ENCODE assay signal across 25 cellular contexts in the genomic region with DNA sequence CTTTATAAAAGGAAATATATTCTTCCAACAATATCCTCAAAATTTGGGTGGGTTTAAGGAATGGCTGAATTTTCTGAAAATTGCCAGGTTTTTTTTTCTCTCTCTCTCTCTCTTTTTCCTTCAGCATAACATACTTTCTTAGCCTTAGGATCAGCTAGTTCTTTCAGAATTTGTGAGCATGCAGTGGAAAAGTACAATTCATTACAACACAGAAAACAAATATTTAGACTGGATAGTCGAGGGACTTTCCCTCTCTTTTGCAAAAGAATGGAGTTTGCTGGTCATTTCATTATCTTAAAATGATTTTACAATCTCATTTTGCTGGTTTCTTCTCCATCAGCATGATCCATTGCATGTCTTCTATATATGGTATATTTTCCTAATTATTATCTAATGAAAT.
DNase-seq lines count a peak whose midpoint lies in the region; ATAC-seq and TF ChIP-seq lines count a peak whose summit lies in the region.
"Had no signal": no experiment of that assay in that cellular context is flagged by ENCODE, and none has a peak within 500 bp of the region (broad histone marks: within the 10 kb centered on the region; RNA-seq: fewer than 3 reads in every experiment).

No MANE protein-coding gene starts in this region.

- no peaks in the 10 kb centered on the region for H3K4me1 Mint-ChIP-seq in activated naive CD4-positive, alpha-beta T cell treated with anti-CD3 and anti-CD28 coated beads, Interleukin-2, amount 50 U/mL, for 24 hours
- peaks cover 12% of the 10 kb centered on the region for H3K4me1 Mint-ChIP-seq in central memory CD8-positive, alpha-beta T cell
- peaks cover 38% of the 10 kb centered on the region for H3K4me1 Mint-ChIP-seq in mesothelial cell of epicardium
- H3K4me1 Mint-ChIP-seq in activated CD8-positive, alpha-beta T cell treated with anti-CD3 and anti-CD28 coated beads for 36 hours (ENCODE audit: low read depth): peaks cover 13% of the 10 kb centered on the region

- H3K27ac ChIP-seq in vagina: peak overlapping the region; percentile 23
- H3K27ac ChIP-seq: ascending aorta, epithelial cell of prostate, upper lobe of right lung had no signal

- no peak for TF ChIP-seq CTCF in mesothelial cell of epicardium (IDR thresholded peaks at IDR 0.05; ENCODE audit: unreplicated experiment)
- no peak for TF ChIP-seq CTCF in vagina (IDR thresholded peaks at IDR 0.05)
- TF ChIP-seq CTCF in activated CD8-positive, alpha-beta T cell treated with anti-CD3 and anti-CD28 coated beads for 36 hours (IDR thresholded peaks at IDR 0.05): no peak

- H3K27me3 Mint-ChIP-seq in activated naive CD4-positive, alpha-beta T cell treated with anti-CD3 and anti-CD28 coated beads, Interleukin-2, amount 50 U/mL, for 24 hours: no peaks in the 10 kb centered on the region
- H3K27me3 Mint-ChIP-seq in central memory CD8-positive, alpha-beta T cell: no peaks in the 10 kb centered on the region
- peaks cover 4% of the 10 kb centered on the region for H3K27me3 Mint-ChIP-seq in mesothelial cell of epicardium (ENCODE audit: low read depth)
- no peaks in the 10 kb centered on the region for H3K27me3 Mint-ChIP-seq in activated CD8-positive, alpha-beta T cell treated with anti-CD3 and anti-CD28 coated beads for 36 hours
- H3K27me3 Mint-ChIP-seq: activated naive CD4-positive, alpha-beta T cell treated with anti-CD3 and anti-CD28 coated beads, Interleukin-2, amount 10 ng/mL, durations not matched to agents 7 days and 5 days had no signal

- POLR2A ChIA-PET in activated CD8-positive, alpha-beta T cell treated with anti-CD3 and anti-CD28 coated beads for 36 hours (lab: Charles Lee): no interaction called here

- H3K36me3 Mint-ChIP-seq in activated naive CD4-positive, alpha-beta T cell treated with anti-CD3 and anti-CD28 coated beads, Interleukin-2, amount 50 U/mL, for 24 hours: no peaks in the 10 kb centered on the region
- H3K36me3 Mint-ChIP-seq in central memory CD8-positive, alpha-beta T cell (ENCODE audit: insufficient read depth): peaks cover 9% of the 10 kb centered on the region
- H3K36me3 Mint-ChIP-seq in mesothelial cell of epicardium: no peaks in the 10 kb centered on the region
- peaks cover 14% of the 10 kb centered on the region for H3K36me3 Mint-ChIP-seq in activated CD8-positive, alpha-beta T cell treated with anti-CD3 and anti-CD28 coated beads for 36 hours (ENCODE audit: low read depth)
- H3K36me3 Mint-ChIP-seq: activated naive CD4-positive, alpha-beta T cell treated with anti-CD3 and anti-CD28 coated beads, Interleukin-2, amount 10 ng/mL, durations not matched to agents 7 days and 5 days; immature natural killer cell had no signal

- no peak for ATAC-seq in central memory CD8-positive, alpha-beta T cell (replicated peaks; ENCODE audit: extremely low read depth, poor library complexity, severe bottlenecking)
- ATAC-seq in left ventricle myocardium superior: no peak
- no peak for ATAC-seq in activated CD8-positive, alpha-beta T cell treated with anti-CD3 and anti-CD28 coated beads for 36 hours
- ATAC-seq: upper lobe of right lung had no signal

- H3K4me3 ChIP-seq in vagina: no peak overlapping the region
- H3K4me3 ChIP-seq: ascending aorta, upper lobe of right lung had no signal

- no peak for DNase-seq in activated naive CD4-positive, alpha-beta T cell treated with anti-CD3 and anti-CD28 coated beads, Interleukin-2, amount 50 U/mL, for 16 hours
- no peak for DNase-seq in central memory CD8-positive, alpha-beta T cell (ENCODE audit: low spot score in 2 of 2)
- DNase-seq in mesothelial cell of epicardium (ENCODE audit: low spot score in 2 of 2, unreplicated experiment in 2 of 2): no peak
- DNase-seq in vagina (ENCODE audit: extremely low spot score in 2 of 2): no peak
- DNase-seq in left ventricle myocardium superior: no peak
- DNase-seq in activated CD8-positive, alpha-beta T cell treated with anti-CD3 and anti-CD28 coated beads for 36 hours: no peak
- no peak for DNase-seq in GOT3 (lab: John Stamatoyannopoulos, UW)
- DNase-seq: ACHN; activated CD8-positive, alpha-beta memory T cell treated with anti-CD3 and anti-CD28 coated beads for 24 hours; activated naive CD4-positive, alpha-beta T cell treated with anti-CD3 and anti-CD28 coated beads, Interleukin-2, amount 10 ng/mL, durations not matched to agents 7 days and 5 days; activated T-cell treated with anti-CD3 and anti-CD28 coated beads, Interleukin-2, amount 50 U/mL, for 48 hours; cerebellar nuclear complex; COR-L47; DMS79 treated with DMSO at 0.1 percent for 48 hours; hippocampal formation; immature natural killer cell; Kasumi-1; MV-4-11; NCI-H146; NCI-H524; upper lobe of right lung had no signal

- H3K27ac Mint-ChIP-seq in activated naive CD4-positive, alpha-beta T cell treated with anti-CD3 and anti-CD28 coated beads, Interleukin-2, amount 50 U/mL, for 24 hours: peak overlapping the region; percentile 48
- peak overlapping the region; percentile 60 for H3K27ac Mint-ChIP-seq in central memory CD8-positive, alpha-beta T cell (ENCODE audit: low read depth)
- H3K27ac Mint-ChIP-seq in mesothelial cell of epicardium: peak overlapping the region; percentile 0
- H3K27ac Mint-ChIP-seq in activated CD8-positive, alpha-beta T cell treated with anti-CD3 and anti-CD28 coated beads for 36 hours: no peak overlapping the region
- H3K27ac Mint-ChIP-seq: activated naive CD4-positive, alpha-beta T cell treated with anti-CD3 and anti-CD28 coated beads, Interleukin-2, amount 10 ng/mL, durations not matched to agents 7 days and 5 days had no signal

- CTCF ChIA-PET in activated CD8-positive, alpha-beta T cell treated with anti-CD3 and anti-CD28 coated beads for 36 hours (lab: Charles Lee): no interaction called here

- peaks cover 6% of the 10 kb centered on the region for H3K4me1 ChIP-seq in vagina
- H3K4me1 ChIP-seq: ascending aorta, upper lobe of right lung had no signal

- H3K4me3 Mint-ChIP-seq in activated naive CD4-positive, alpha-beta T cell treated with anti-CD3 and anti-CD28 coated beads, Interleukin-2, amount 50 U/mL, for 24 hours: no peak overlapping the region
- no peak overlapping the region for H3K4me3 Mint-ChIP-seq in central memory CD8-positive, alpha-beta T cell
- no peak overlapping the region for H3K4me3 Mint-ChIP-seq in mesothelial cell of epicardium
- no peak overlapping the region for H3K4me3 Mint-ChIP-seq in activated CD8-positive, alpha-beta T cell treated with anti-CD3 and anti-CD28 coated beads for 36 hours
- H3K4me3 Mint-ChIP-seq: activated naive CD4-positive, alpha-beta T cell treated with anti-CD3 and anti-CD28 coated beads, Interleukin-2, amount 10 ng/mL, durations not matched to agents 7 days and 5 days; immature natural killer cell; neural crest cell had no signal

- intact Hi-C loops in vagina (cut with DNase I) (no loop called here), left ventricle myocardium superior (cut with micrococcal nuclease) (no loop called here)
- intact Hi-C loops in activated CD8-positive, alpha-beta T cell treated with anti-CD3 and anti-CD28 coated beads for 36 hours (cut with micrococcal nuclease): no loop called here

- H3K36me3 ChIP-seq in vagina: no peaks in the 10 kb centered on the region
- H3K36me3 ChIP-seq: ascending aorta, upper lobe of right lung had no signal

- no peaks in the 10 kb centered on the region for H3K9me3 ChIP-seq in vagina
- H3K9me3 ChIP-seq: ascending aorta, upper lobe of right lung had no signal

- no peak for TF ChIP-seq POLR2A in vagina (IDR thresholded peaks at IDR 0.05)

- no peaks in the 10 kb centered on the region for H3K27me3 ChIP-seq in vagina
- H3K27me3 ChIP-seq: ascending aorta, upper lobe of right lung had no signal

- H3K9me3 Mint-ChIP-seq in activated naive CD4-positive, alpha-beta T cell treated with anti-CD3 and anti-CD28 coated beads, Interleukin-2, amount 50 U/mL, for 24 hours: peaks cover 8% of the 10 kb centered on the region
- H3K9me3 Mint-ChIP-seq in central memory CD8-positive, alpha-beta T cell: no peaks in the 10 kb centered on the region
- H3K9me3 Mint-ChIP-seq in mesothelial cell of epicardium: no peaks in the 10 kb centered on the region
- H3K9me3 Mint-ChIP-seq in activated CD8-positive, alpha-beta T cell treated with anti-CD3 and anti-CD28 coated beads for 36 hours: no peaks in the 10 kb centered on the region
- H3K9me3 Mint-ChIP-seq: activated naive CD4-positive, alpha-beta T cell treated with anti-CD3 and anti-CD28 coated beads, Interleukin-2, amount 10 ng/mL, durations not matched to agents 7 days and 5 days; immature natural killer cell; neural crest cell had no signal
